ENCODE assay signal across 7 cellular contexts in genomic region chr14:64510825-64511679, GRCh38. TPM values are rescaled to one million over a fixed set of nuclear protein-coding genes. Genes with fewer than 3 reads are reported as not detected.
DNase-seq lines count a peak whose midpoint lies in the region; ATAC-seq and TF ChIP-seq lines count a peak whose summit lies in the region.

No MANE protein-coding gene starts in this region.

- no peaks in the 10 kb centered on the region for H3K9me2 ChIP-seq in SU-DHL-6 (replicated peaks; ENCODE audit: insufficient read depth, low read length)

- H3K9ac ChIP-seq in SU-DHL-6 (ENCODE audit: low read length) (peak overlapping the region; percentile 37), adipocyte (ENCODE audit: low read length) (peak overlapping the region; percentile 2)

- peak; percentile 48 for DNase-seq in NCI-H128 (lab: John Stamatoyannopoulos, UW; ENCODE audit: unreplicated experiment)
- peak; percentile 89 for DNase-seq in adipocyte (ENCODE audit: low read depth)
- DNase-seq in heart right ventricle = peak in 1 of 2 donors; percentile 69
- peak; percentile 71 for DNase-seq in renal cortical epithelial cell (ENCODE audit: low read depth)

- peaks cover 43% of the 10 kb centered on the region for H4K20me1 ChIP-seq in SU-DHL-6 (ENCODE audit: low read depth, low read length)

- H3F3A ChIP-seq in SU-DHL-6 (ENCODE audit: insufficient read depth) = peaks cover 44% of the 10 kb centered on the region

- intact Hi-C loops in heart right ventricle (cut with DNase I) = loop anchor here in 4 of 10 donors (5.0 to 10.0 kb wide), 3 partner anchors 79 to 169 kb away; no protein-coding TSS in a partner anchor

- ATAC-seq in heart right ventricle = peak in 7 of 8 donors; percentile 36 to 80 (median 71)
- ATAC-seq in GM18909 (IDR thresholded peaks at IDR 0.05; ENCODE audit: poor library complexity, unreplicated experiment) = no peak

- H3K36me3 ChIP-seq in SU-DHL-6 (ENCODE audit: low read length) = peaks cover 15% of the 10 kb centered on the region
- H3K36me3 ChIP-seq in adipocyte (ENCODE audit: control insufficient read depth, insufficient read depth, low read length, severe bottlenecking) = peaks cover 9% of the 10 kb centered on the region
- no peaks in the 10 kb centered on the region for H3K36me3 ChIP-seq in heart right ventricle

- peaks cover 100% of the 10 kb centered on the region for H3K79me2 ChIP-seq in SU-DHL-6 (ENCODE audit: insufficient read depth, low read length)

- peak overlapping the region; percentile 99 for H3K27ac ChIP-seq in SU-DHL-6 (ENCODE audit: low read depth, low read length)
- peak overlapping the region in 6 of 10 donors; percentile 1 to 57 (median 18) for H3K27ac ChIP-seq in heart right ventricle

- TF ChIP-seq CTCF in GM12872 (IDR thresholded peaks at IDR 0.05; ENCODE audit: insufficient read depth, low read depth, low read length) (peak; percentile 92), SU-DHL-6 (IDR thresholded peaks at IDR 0.05; ENCODE audit: insufficient read depth, low read length, poor library complexity, severe bottlenecking) (peak; percentile 93), heart right ventricle (IDR thresholded peaks at IDR 0.05) (peak; percentile 73 to 92 (median 90))

- H3K9me3 ChIP-seq in SU-DHL-6 (ENCODE audit: insufficient read depth, low read length) = no peaks in the 10 kb centered on the region
- no peaks in the 10 kb centered on the region for H3K9me3 ChIP-seq in adipocyte (ENCODE audit: control insufficient read depth, low read length)
- no peaks in the 10 kb centered on the region for H3K9me3 ChIP-seq in heart right ventricle

- 16 to 20% methylated on average over 4 of the region's 4 CpGs for WGBS in heart right ventricle, 2 donors

- H3K4me3 ChIP-seq in SU-DHL-6 (ENCODE audit: insufficient read depth, low read length, poor library complexity, severe bottlenecking) (peak overlapping the region; percentile 9), adipocyte (ENCODE audit: low read length) (no peak overlapping the region), heart right ventricle (no peak overlapping the region)

- H3K4me1 ChIP-seq in adipocyte (ENCODE audit: control insufficient read depth, insufficient read depth, low read length) (peaks cover 70% of the 10 kb centered on the region), heart right ventricle (peaks cover 9 to 93% (median 77%) of the 10 kb centered on the region in 9 donors)

- no peak overlapping the region for H2AFZ ChIP-seq in SU-DHL-6 (ENCODE audit: low read depth, low read length, severe bottlenecking)

- peak overlapping the region; percentile 76 for H3K4me2 ChIP-seq in SU-DHL-6 (ENCODE audit: low read depth, low read length, poor library complexity, severe bottlenecking)

- H3K27me3 ChIP-seq in SU-DHL-6 (ENCODE audit: low read length) (no peaks in the 10 kb centered on the region), adipocyte (replicated peaks; ENCODE audit: control insufficient read depth, insufficient read depth, low read length) (no peaks in the 10 kb centered on the region), heart right ventricle (no peaks in the 10 kb centered on the region)

RNA-seq across cellular contexts. Expression of gene ZBTB1, which starts 6.5 kb away (rescaled TPM):
- total RNA-seq in heart right ventricle (10 to 100 TPM; 17.4 to 26.4 (median 20.6) TPM), renal cortical epithelial cell (57.5 and 101 TPM in 2 replicates)
- 10 to 100 TPM in 1 of 2 donors, 1 to 10 TPM in 1; 5.6 to 26.0 TPM for polyA plus RNA-seq in heart right ventricle

RNA-seq across cellular contexts. Expression of gene ZBTB25, which starts 7.4 kb away (rescaled TPM):
- total RNA-seq in heart right ventricle (10 to 100 TPM; 17.4 to 24.7 (median 21.2) TPM), renal cortical epithelial cell (4.7 and 12.9 TPM in 2 replicates)
- polyA plus RNA-seq in heart right ventricle = 10 to 100 TPM in 1 of 2 donors, 1 to 10 TPM in 1; 3.0 to 13.5 TPM

RNA-seq across cellular contexts. Expression of gene HSPA2, which starts 29.5 kb away (rescaled TPM):
- total RNA-seq in heart right ventricle (10 to 100 TPM in 9 of 10 donors, 1 to 10 TPM in 1; 9.4 to 77.6 (median 34.8) TPM), renal cortical epithelial cell (25.0 and 44.2 TPM in 2 replicates)
- 10 to 100 TPM in 1 of 2 donors, 1 to 10 TPM in 1; 2.6 to 10.3 TPM for polyA plus RNA-seq in heart right ventricle

RNA-seq across cellular contexts. Expression of gene PPP1R36, which starts 38.7 kb away (rescaled TPM):
- under 1 TPM in 8 of 10 donors, not detected in 2; 0.20 to 0.85 (median 0.49) TPM for total RNA-seq in heart right ventricle
- polyA plus RNA-seq in heart right ventricle = under 1 TPM; 0.07 to 0.59 TPM
- 1.7 and 2.6 TPM in 2 replicates for total RNA-seq in renal cortical epithelial cell

RNA-seq across cellular contexts. Expression of gene AKAP5, which starts 45.8 kb away (rescaled TPM):
- under 1 TPM; 0.12 to 0.51 (median 0.20) TPM for total RNA-seq in heart right ventricle
- polyA plus RNA-seq in heart right ventricle = under 1 TPM; 0.07 to 0.09 TPM
- 4.7 and 16.3 TPM in 2 replicates for total RNA-seq in renal cortical epithelial cell
